10 cellular contexts compared by ENCODE assay signal in the genomic region with DNA sequence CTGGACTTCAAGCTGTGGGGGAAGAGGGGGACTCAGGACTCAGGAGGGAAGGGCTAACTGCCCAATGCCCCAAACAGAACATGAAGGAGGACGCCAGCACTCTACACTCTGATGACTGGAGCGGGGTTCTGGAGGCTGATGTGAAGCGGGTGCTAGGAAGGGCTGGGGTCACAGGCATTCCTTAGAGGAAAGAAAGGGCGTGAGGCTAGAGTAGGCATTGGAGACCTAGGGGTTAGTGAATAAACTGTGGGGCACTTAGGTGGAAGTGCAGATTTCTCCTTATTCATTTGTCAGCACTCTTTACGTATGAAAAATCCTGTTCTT. TPM values are rescaled to one million over a fixed set of nuclear protein-coding genes. Genes with fewer than 3 reads are reported as not detected.
A peak's percentile ranks its signal among the peaks of the same experiment; 100 is the strongest.
DNase-seq lines count a peak whose midpoint lies in the region; ATAC-seq and TF ChIP-seq lines count a peak whose summit lies in the region.
"Had no signal": no experiment of that assay in that cellular context is flagged by ENCODE, and none has a peak within 500 bp of the region (broad histone marks: within the 10 kb centered on the region; RNA-seq: fewer than 3 reads in every experiment).

No MANE protein-coding gene starts in this region.

- DNase-seq in activated naive CD8-positive, alpha-beta T cell treated with anti-CD3 and anti-CD28 coated beads, Interleukin-2, amount 10 ng/mL, durations not matched to agents 7 days and 5 days: no peak
- DNase-seq in activated naive CD8-positive, alpha-beta T cell treated with anti-CD3 and anti-CD28 coated beads, Interleukin-2, amount 50 U/mL, for 24 hours: no peak
- DNase-seq in activated CD8-positive, alpha-beta T cell treated with anti-CD3 and anti-CD28 coated beads for 36 hours: no peak
- DNase-seq in activated CD4-positive, alpha-beta memory T cell treated with anti-CD3 and anti-CD28 coated beads for 36 hours: no peak
- DNase-seq: NCI-H2081 treated with DMSO at 0.1 percent for 48 hours had no signal

- TF ChIP-seq CTCF in activated CD8-positive, alpha-beta T cell treated with anti-CD3 and anti-CD28 coated beads for 36 hours (IDR thresholded peaks at IDR 0.05): no peak

- H3K4me1 Mint-ChIP-seq in activated naive CD8-positive, alpha-beta T cell treated with anti-CD3 and anti-CD28 coated beads, Interleukin-2, amount 10 ng/mL, durations not matched to agents 7 days and 5 days: peaks cover 10% of the 10 kb centered on the region
- peaks cover 14% of the 10 kb centered on the region for H3K4me1 Mint-ChIP-seq in activated naive CD8-positive, alpha-beta T cell treated with anti-CD3 and anti-CD28 coated beads, Interleukin-2, amount 50 U/mL, for 24 hours
- H3K4me1 Mint-ChIP-seq in activated CD8-positive, alpha-beta T cell treated with anti-CD3 and anti-CD28 coated beads for 36 hours (ENCODE audit: low read depth): peaks cover 13% of the 10 kb centered on the region
- H3K4me1 Mint-ChIP-seq in activated CD4-positive, alpha-beta memory T cell treated with anti-CD3 and anti-CD28 coated beads for 36 hours (ENCODE audit: low read depth): peaks cover 15% of the 10 kb centered on the region

- peak overlapping the region; percentile 94 for H3K27ac ChIP-seq in layer of hippocampus (ENCODE audit: low read depth, low read length)
- peak overlapping the region; percentile 100 for H3K27ac ChIP-seq in temporal lobe (ENCODE audit: low read depth, low read length)

- no peaks in the 10 kb centered on the region for H3K9me3 Mint-ChIP-seq in activated naive CD8-positive, alpha-beta T cell treated with anti-CD3 and anti-CD28 coated beads, Interleukin-2, amount 10 ng/mL, durations not matched to agents 7 days and 5 days
- H3K9me3 Mint-ChIP-seq in activated naive CD8-positive, alpha-beta T cell treated with anti-CD3 and anti-CD28 coated beads, Interleukin-2, amount 50 U/mL, for 24 hours: no peaks in the 10 kb centered on the region
- H3K9me3 Mint-ChIP-seq in activated CD8-positive, alpha-beta T cell treated with anti-CD3 and anti-CD28 coated beads for 36 hours: no peaks in the 10 kb centered on the region
- no peaks in the 10 kb centered on the region for H3K9me3 Mint-ChIP-seq in activated CD4-positive, alpha-beta memory T cell treated with anti-CD3 and anti-CD28 coated beads for 36 hours

- H3K27me3 Mint-ChIP-seq in activated naive CD8-positive, alpha-beta T cell treated with anti-CD3 and anti-CD28 coated beads, Interleukin-2, amount 10 ng/mL, durations not matched to agents 7 days and 5 days: peaks cover 7% of the 10 kb centered on the region
- peaks cover 2% of the 10 kb centered on the region for H3K27me3 Mint-ChIP-seq in activated naive CD8-positive, alpha-beta T cell treated with anti-CD3 and anti-CD28 coated beads, Interleukin-2, amount 50 U/mL, for 24 hours
- H3K27me3 Mint-ChIP-seq in activated CD8-positive, alpha-beta T cell treated with anti-CD3 and anti-CD28 coated beads for 36 hours: no peaks in the 10 kb centered on the region
- H3K27me3 Mint-ChIP-seq in activated CD4-positive, alpha-beta memory T cell treated with anti-CD3 and anti-CD28 coated beads for 36 hours: no peaks in the 10 kb centered on the region

- POLR2A ChIA-PET in activated naive CD8-positive, alpha-beta T cell treated with anti-CD3 and anti-CD28 coated beads, Interleukin-2, amount 10 ng/mL, durations not matched to agents 7 days and 5 days (lab: Charles Lee): interaction anchor here (0.7 to 0.9 kb wide), 2 partner anchors 9 to 401 kb away, joined by 3 to 4 read pairs; no protein-coding TSS in a partner anchor
- POLR2A ChIA-PET in activated CD8-positive, alpha-beta T cell treated with anti-CD3 and anti-CD28 coated beads for 36 hours (lab: Charles Lee): interaction anchor here (1.0 to 3.8 kb wide), 3 partner anchors 9 to 29 kb away, joined by 3 to 30 read pairs (median 3); partner anchors contain the start of gene SOX8
- POLR2A ChIA-PET in activated CD4-positive, alpha-beta memory T cell treated with anti-CD3 and anti-CD28 coated beads for 36 hours (lab: Charles Lee): no interaction called here

- H3K4me3 Mint-ChIP-seq in activated naive CD8-positive, alpha-beta T cell treated with anti-CD3 and anti-CD28 coated beads, Interleukin-2, amount 10 ng/mL, durations not matched to agents 7 days and 5 days: peak overlapping the region; percentile 40
- H3K4me3 Mint-ChIP-seq in activated naive CD8-positive, alpha-beta T cell treated with anti-CD3 and anti-CD28 coated beads, Interleukin-2, amount 50 U/mL, for 24 hours: no peak overlapping the region
- peak overlapping the region; percentile 3 for H3K4me3 Mint-ChIP-seq in activated CD8-positive, alpha-beta T cell treated with anti-CD3 and anti-CD28 coated beads for 36 hours
- no peak overlapping the region for H3K4me3 Mint-ChIP-seq in activated CD4-positive, alpha-beta memory T cell treated with anti-CD3 and anti-CD28 coated beads for 36 hours

- ATAC-seq in activated naive CD8-positive, alpha-beta T cell treated with anti-CD3 and anti-CD28 coated beads, Interleukin-2, amount 10 ng/mL, durations not matched to agents 7 days and 5 days (ENCODE audit: low read depth): no peak
- ATAC-seq in activated naive CD8-positive, alpha-beta T cell treated with anti-CD3 and anti-CD28 coated beads, Interleukin-2, amount 50 U/mL, for 24 hours: no peak
- no peak for ATAC-seq in activated CD8-positive, alpha-beta T cell treated with anti-CD3 and anti-CD28 coated beads for 36 hours
- no peak for ATAC-seq in GM19397 (IDR thresholded peaks at IDR 0.05; ENCODE audit: unreplicated experiment)
- no peak for ATAC-seq in HG03045 (IDR thresholded peaks at IDR 0.05; ENCODE audit: unreplicated experiment)

- no peaks in the 10 kb centered on the region for H3K27me3 ChIP-seq in layer of hippocampus (ENCODE audit: control insufficient read depth, insufficient read depth, low read length)

- intact Hi-C loops in activated CD8-positive, alpha-beta T cell treated with anti-CD3 and anti-CD28 coated beads for 36 hours (cut with micrococcal nuclease): no loop called here
- intact Hi-C loops in activated CD4-positive, alpha-beta memory T cell treated with anti-CD3 and anti-CD28 coated beads for 36 hours (cut with micrococcal nuclease): loop anchor here (1.0 to 5.0 kb wide), 4 partner anchors 10 to 164 kb away; partner anchors contain the start of gene SOX8

- CTCF ChIA-PET in activated CD8-positive, alpha-beta T cell treated with anti-CD3 and anti-CD28 coated beads for 36 hours (lab: Charles Lee): interaction anchor here (1.4 kb wide), 1 partner anchor 9 kb away, joined by 5 read pairs; no protein-coding TSS in a partner anchor
- CTCF ChIA-PET in activated CD4-positive, alpha-beta memory T cell treated with anti-CD3 and anti-CD28 coated beads for 36 hours (lab: Charles Lee): no interaction called here

- peaks cover 5% of the 10 kb centered on the region for H3K36me3 Mint-ChIP-seq in activated naive CD8-positive, alpha-beta T cell treated with anti-CD3 and anti-CD28 coated beads, Interleukin-2, amount 10 ng/mL, durations not matched to agents 7 days and 5 days
- H3K36me3 Mint-ChIP-seq in activated naive CD8-positive, alpha-beta T cell treated with anti-CD3 and anti-CD28 coated beads, Interleukin-2, amount 50 U/mL, for 24 hours (ENCODE audit: low read depth): peaks cover 2% of the 10 kb centered on the region
- peaks cover 6% of the 10 kb centered on the region for H3K36me3 Mint-ChIP-seq in activated CD8-positive, alpha-beta T cell treated with anti-CD3 and anti-CD28 coated beads for 36 hours (ENCODE audit: low read depth)
- peaks cover 5% of the 10 kb centered on the region for H3K36me3 Mint-ChIP-seq in activated CD4-positive, alpha-beta memory T cell treated with anti-CD3 and anti-CD28 coated beads for 36 hours

- H3K27ac Mint-ChIP-seq in activated naive CD8-positive, alpha-beta T cell treated with anti-CD3 and anti-CD28 coated beads, Interleukin-2, amount 10 ng/mL, durations not matched to agents 7 days and 5 days: no peak overlapping the region
- no peak overlapping the region for H3K27ac Mint-ChIP-seq in activated naive CD8-positive, alpha-beta T cell treated with anti-CD3 and anti-CD28 coated beads, Interleukin-2, amount 50 U/mL, for 24 hours
- no peak overlapping the region for H3K27ac Mint-ChIP-seq in activated CD8-positive, alpha-beta T cell treated with anti-CD3 and anti-CD28 coated beads for 36 hours
- H3K27ac Mint-ChIP-seq in activated CD4-positive, alpha-beta memory T cell treated with anti-CD3 and anti-CD28 coated beads for 36 hours: no peak overlapping the region

RNA-seq across cellular contexts. Expression of gene LMF1, which starts 0.8 kb away (rescaled TPM):
- total RNA-seq in activated naive CD8-positive, alpha-beta T cell treated with anti-CD3 and anti-CD28 coated beads, Interleukin-2, amount 10 ng/mL, durations not matched to agents 7 days and 5 days: 10 to 100 TPM; 26.6 to 31.3 TPM
- total RNA-seq in activated CD8-positive, alpha-beta T cell treated with anti-CD3 and anti-CD28 coated beads for 36 hours: 1 to 10 TPM; 8.7 to 9.7 TPM
- total RNA-seq in temporal lobe: 10.6 TPM
- total RNA-seq in activated CD4-positive, alpha-beta memory T cell treated with anti-CD3 and anti-CD28 coated beads for 36 hours: 10 to 100 TPM; 14.4 to 15.4 TPM

RNA-seq across cellular contexts. Expression of gene SOX8, which starts 10.0 kb away (rescaled TPM):
- total RNA-seq in activated naive CD8-positive, alpha-beta T cell treated with anti-CD3 and anti-CD28 coated beads, Interleukin-2, amount 10 ng/mL, durations not matched to agents 7 days and 5 days: under 1 TPM; 0.50 to 0.60 TPM
- total RNA-seq in activated CD8-positive, alpha-beta T cell treated with anti-CD3 and anti-CD28 coated beads for 36 hours: 1 to 10 TPM; 1.6 to 2.1 TPM
- total RNA-seq in temporal lobe: 21.6 TPM
- 1 to 10 TPM; 2.0 to 2.6 TPM for total RNA-seq in activated CD4-positive, alpha-beta memory T cell treated with anti-CD3 and anti-CD28 coated beads for 36 hours
- total RNA-seq: RPMI7951 had no signal

Comparison
In these comparisons a context has a peak if more than half of its experiments do, and no peak if none do; other contexts are left out.
1. H3K4me3 Mint-ChIP-seq: peak in activated naive CD8-positive, alpha-beta T cell treated with anti-CD3 and anti-CD28 coated beads, Interleukin-2, amount 10 ng/mL, durations not matched to agents 7 days and 5 days (single experiment) and activated CD8-positive, alpha-beta T cell treated with anti-CD3 and anti-CD28 coated beads for 36 hours (single experiment); none in activated naive CD8-positive, alpha-beta T cell treated with anti-CD3 and anti-CD28 coated beads, Interleukin-2, amount 50 U/mL, for 24 hours (single experiment) and activated CD4-positive, alpha-beta memory T cell treated with anti-CD3 and anti-CD28 coated beads for 36 hours (single experiment).